Comparison of ENCODE assay signal across 1 cellular context in the genomic region with DNA sequence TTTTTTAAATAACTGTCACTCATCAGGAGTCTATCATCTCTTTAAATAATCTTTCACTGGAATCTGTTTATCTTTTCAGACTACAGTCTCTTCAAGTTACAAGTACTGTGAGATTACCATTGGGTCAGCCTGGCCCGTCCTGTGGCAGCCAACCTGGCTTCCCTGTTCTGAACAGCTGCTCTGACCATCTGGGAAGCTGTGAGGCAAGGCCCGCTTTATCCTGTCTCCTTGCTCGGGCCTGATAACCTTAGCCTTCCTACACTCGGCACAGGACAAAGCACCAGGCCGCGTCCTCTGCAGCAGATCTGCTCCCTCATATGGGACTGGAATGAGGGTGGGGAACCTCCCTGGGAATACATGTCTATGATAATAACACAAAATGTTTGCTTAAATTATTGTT.
TF ChIP-seq lines count a peak whose summit lies in the region.

No MANE protein-coding gene starts in this region.

TF ChIP-seq in A549, 52 proteins besides CTCF, POLR2A, EP300 and RAD21 (continued from another document):
- TF ChIP-seq HOXB13 (CRISPR knock-in tag; IDR thresholded peaks at IDR 0.05; ENCODE audit: low read depth) (no peak), GATA3 (IDR thresholded peaks at IDR 0.05; ENCODE audit: borderline replicate concordance) (no peak)
- TF ChIP-seq, protein P1, sequence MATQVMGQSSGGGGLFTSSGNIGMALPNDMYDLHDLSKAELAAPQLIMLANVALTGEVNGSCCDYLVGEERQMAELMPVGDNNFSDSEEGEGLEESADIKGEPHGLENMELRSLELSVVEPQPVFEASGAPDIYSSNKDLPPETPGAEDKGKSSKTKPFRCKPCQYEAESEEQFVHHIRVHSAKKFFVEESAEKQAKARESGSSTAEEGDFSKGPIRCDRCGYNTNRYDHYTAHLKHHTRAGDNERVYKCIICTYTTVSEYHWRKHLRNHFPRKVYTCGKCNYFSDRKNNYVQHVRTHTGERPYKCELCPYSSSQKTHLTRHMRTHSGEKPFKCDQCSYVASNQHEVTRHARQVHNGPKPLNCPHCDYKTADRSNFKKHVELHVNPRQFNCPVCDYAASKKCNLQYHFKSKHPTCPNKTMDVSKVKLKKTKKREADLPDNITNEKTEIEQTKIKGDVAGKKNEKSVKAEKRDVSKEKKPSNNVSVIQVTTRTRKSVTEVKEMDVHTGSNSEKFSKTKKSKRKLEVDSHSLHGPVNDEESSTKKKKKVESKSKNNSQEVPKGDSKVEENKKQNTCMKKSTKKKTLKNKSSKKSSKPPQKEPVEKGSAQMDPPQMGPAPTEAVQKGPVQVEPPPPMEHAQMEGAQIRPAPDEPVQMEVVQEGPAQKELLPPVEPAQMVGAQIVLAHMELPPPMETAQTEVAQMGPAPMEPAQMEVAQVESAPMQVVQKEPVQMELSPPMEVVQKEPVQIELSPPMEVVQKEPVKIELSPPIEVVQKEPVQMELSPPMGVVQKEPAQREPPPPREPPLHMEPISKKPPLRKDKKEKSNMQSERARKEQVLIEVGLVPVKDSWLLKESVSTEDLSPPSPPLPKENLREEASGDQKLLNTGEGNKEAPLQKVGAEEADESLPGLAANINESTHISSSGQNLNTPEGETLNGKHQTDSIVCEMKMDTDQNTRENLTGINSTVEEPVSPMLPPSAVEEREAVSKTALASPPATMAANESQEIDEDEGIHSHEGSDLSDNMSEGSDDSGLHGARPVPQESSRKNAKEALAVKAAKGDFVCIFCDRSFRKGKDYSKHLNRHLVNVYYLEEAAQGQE (IDR thresholded peaks at IDR 0.05): no peak
TF ChIP-seq in A549: peak in this region for 0.
